Comparison of ENCODE assay signal across 12 cellular contexts in genomic region chr13:51714663-51715168, GRCh38.
DNase-seq lines count a peak whose midpoint lies in the region; ATAC-seq and TF ChIP-seq lines count a peak whose summit lies in the region.
"Had no signal": no experiment of that assay in that cellular context is flagged by ENCODE, and none has a peak within 500 bp of the region (broad histone marks: within the 10 kb centered on the region; RNA-seq: fewer than 3 reads in every experiment).

No MANE protein-coding gene starts in this region.

- DNase-seq in CD14-positive monocyte (ENCODE audit: low spot score) (no peak), M059J (ENCODE audit: low read depth) (peak; percentile 69), dermis blood vessel endothelial cell (peak; percentile 12), endodermal cell (no peak), glutamatergic neuron (no peak)
- no peak for DNase-seq in activated CD4-positive, alpha-beta T cell treated with anti-CD3 and anti-CD28 coated beads for 48 hours
- DNase-seq: adrenal gland, Caco-2, left colon, SHP77 had no signal

- H3K4me3 Mint-ChIP-seq in CD14-positive monocyte, result no peak overlapping the region
- H3K4me3 Mint-ChIP-seq in endodermal cell, result no peak overlapping the region
- H3K4me3 Mint-ChIP-seq in glutamatergic neuron (ENCODE audit: unreplicated experiment), result no peak overlapping the region

- no peak overlapping the region for H3K9ac ChIP-seq in endodermal cell (ENCODE audit: extremely low read depth, low read length, poor library complexity, severe bottlenecking)

- no peaks in the 10 kb centered on the region for H3K27me3 ChIP-seq in endodermal cell (ENCODE audit: control insufficient read depth, insufficient read depth, low read length, poor library complexity, severe bottlenecking)
- H3K27me3 ChIP-seq: adrenal gland had no signal

- 78 to 97% methylated on average over 1 to 2 of the region's 2 CpGs for WGBS in endodermal cell (ENCODE audit: insufficient coverage in 1 of 2, insufficient read length in 1 of 2), 2 experiments

- intact Hi-C loops in CD14-positive monocyte (cut with micrococcal nuclease), result no loop called here

- no peaks in the 10 kb centered on the region for H3K27me3 Mint-ChIP-seq in CD14-positive monocyte (ENCODE audit: low read depth in 3 of 3)
- H3K27me3 Mint-ChIP-seq in endodermal cell (ENCODE audit: insufficient read depth), result no peaks in the 10 kb centered on the region
- H3K27me3 Mint-ChIP-seq in glutamatergic neuron (ENCODE audit: unreplicated experiment), result peaks cover 4% of the 10 kb centered on the region

- ATAC-seq in GM21515 (IDR thresholded peaks at IDR 0.05; ENCODE audit: unreplicated experiment) (peak; percentile 67), HG03139 (IDR thresholded peaks at IDR 0.05; ENCODE audit: unreplicated experiment) (no peak)
- ATAC-seq: left colon had no signal

- no peaks in the 10 kb centered on the region for H3K4me1 ChIP-seq in endodermal cell (ENCODE audit: control insufficient read depth, insufficient read depth, low read length)
- H3K4me1 ChIP-seq: Caco-2 had no signal

- peaks cover 16% of the 10 kb centered on the region for H3K4me1 Mint-ChIP-seq in CD14-positive monocyte
- H3K4me1 Mint-ChIP-seq in endodermal cell, result no peaks in the 10 kb centered on the region
- peaks cover 19% of the 10 kb centered on the region for H3K4me1 Mint-ChIP-seq in glutamatergic neuron (ENCODE audit: low read depth, unreplicated experiment)

- H3K36me3 ChIP-seq in endodermal cell (ENCODE audit: control insufficient read depth, insufficient read depth, low read length), result no peaks in the 10 kb centered on the region
- H3K36me3 ChIP-seq: adrenal gland had no signal

- H3K9me3 ChIP-seq in endodermal cell (ENCODE audit: control insufficient read depth, low read length), result no peaks in the 10 kb centered on the region
- H3K9me3 ChIP-seq: adrenal gland, Caco-2 had no signal

- H3K27ac Mint-ChIP-seq in CD14-positive monocyte (peak overlapping the region; percentile 86 to 95 (median 91)), endodermal cell (no peak overlapping the region), glutamatergic neuron (ENCODE audit: unreplicated experiment) (no peak overlapping the region)

- H3K27ac ChIP-seq in endodermal cell (ENCODE audit: low read depth, low read length), result no peak overlapping the region

- H3K4me3 ChIP-seq in endodermal cell (ENCODE audit: low read length), result no peak overlapping the region
- H3K4me3 ChIP-seq: adrenal gland had no signal

- H3K36me3 Mint-ChIP-seq in CD14-positive monocyte (peaks cover 14 to 27% of the 10 kb centered on the region in 2 donors), endodermal cell (ENCODE audit: low read depth) (peaks cover 8% of the 10 kb centered on the region), glutamatergic neuron (ENCODE audit: unreplicated experiment) (peaks cover 4% of the 10 kb centered on the region)

- TF ChIP-seq CTCF in CD14-positive monocyte (IDR thresholded peaks at IDR 0.05), result no peak
- no peak for TF ChIP-seq CTCF in endodermal cell (conservative IDR thresholded peaks at IDR 0.05)
- TF ChIP-seq CTCF in glutamatergic neuron (IDR thresholded peaks at IDR 0.05; ENCODE audit: partially characterized antibody, unreplicated experiment), result no peak

- peaks cover 0 to 3% (median 0%) of the 10 kb centered on the region in 7 donors for H3K9me3 Mint-ChIP-seq in CD14-positive monocyte
- H3K9me3 Mint-ChIP-seq in endodermal cell, result peaks cover 7% of the 10 kb centered on the region
- H3K9me3 Mint-ChIP-seq in glutamatergic neuron (ENCODE audit: unreplicated experiment), result peaks cover 4% of the 10 kb centered on the region

Comparison
In these comparisons a context has a peak if more than half of its experiments do, and no peak if none do; other contexts are left out.
1. DNase-seq: peak in M059J (single experiment) and dermis blood vessel endothelial cell (single experiment); none in CD14-positive monocyte (single experiment), endodermal cell (single experiment), activated CD4-positive, alpha-beta T cell treated with anti-CD3 and anti-CD28 coated beads for 48 hours (single experiment) and glutamatergic neuron (single experiment).
2. H3K27ac Mint-ChIP-seq: peak in CD14-positive monocyte (7 of 7); none in endodermal cell (single experiment) and glutamatergic neuron (single experiment).